Comparison of ENCODE assay signal across 8 cellular contexts in genomic region chr17:48944519-48945260, GRCh38. TPM values are rescaled to one million over a fixed set of nuclear protein-coding genes. Genes with fewer than 3 reads are reported as not detected.
DNase-seq lines count a peak whose midpoint lies in the region; ATAC-seq and FAIRE-seq lines count a peak whose summit lies in the region.

Gene SNF8 (minus strand): TSS chr17:48944842. CDS start chr17:48944734, 108 bp downstream.

- H3K27ac ChIP-seq in right cardiac atrium (ENCODE audit: low read length), result peak within 1 kb of the TSS; percentile 46

- H3K9me3 ChIP-seq in right cardiac atrium (ENCODE audit: control insufficient read depth, low read length), result no peaks in the 10 kb centered on the region

- intact Hi-C loops in T-helper 2 cell treated with Interferon-gamma antibody and Interleukin-4, amounts not matched to agents 100 ng/mL and 5 ng/mL, for 36 hours (cut with micrococcal nuclease), result loop anchor here (1.0 kb wide), 1 partner anchor 36 kb away; the partner anchor contains the start of gene UBE2Z
- intact Hi-C loops in right cardiac atrium (cut with DNase I), result no loop called here

- WGBS in right cardiac atrium, result 3% methylated on average over 55 of the region's 55 CpGs

- FAIRE-seq in urothelium cell line (lab: Jason Lieb, UNC), result peak; percentile 86

- peak within 1 kb of the TSS; percentile 86 for H3K4me3 ChIP-seq in right cardiac atrium (ENCODE audit: low read length)

- H3K4me1 ChIP-seq in right cardiac atrium (ENCODE audit: control insufficient read depth, insufficient read depth, low read length), result peaks cover 2% of the 10 kb centered on the region

- ATAC-seq in GM18498 (IDR thresholded peaks at IDR 0.05; ENCODE audit: unreplicated experiment) (peak; percentile 91), HG02938 (IDR thresholded peaks at IDR 0.05; ENCODE audit: unreplicated experiment) (peak; percentile 73), right cardiac atrium (peak; percentile 98)

- no peaks in the 10 kb centered on the region for H3K27me3 ChIP-seq in right cardiac atrium (ENCODE audit: control insufficient read depth, insufficient read depth)

- peak; percentile 24 for DNase-seq in NCI-H187 treated with DMSO at 0.1 percent for 48 hours (lab: John Stamatoyannopoulos, UW)
- DNase-seq in anterior cingulate cortex (lab: John Stamatoyannopoulos, UW), result peak in 57 of 58 donors; percentile 34 to 95 (median 83)
- peak; percentile 93 to 98 (median 96) for DNase-seq in right cardiac atrium
- peak; percentile 74 for DNase-seq in pulmonary artery endothelial cell (ENCODE audit: low read depth, low spot score)
- peak; percentile 97 for DNase-seq in urothelium cell line (ENCODE audit: low spot score)

RNA-seq across cellular contexts. Expression of gene SNF8, which starts in this region (rescaled TPM):
- total RNA-seq in T-helper 2 cell treated with Interferon-gamma antibody and Interleukin-4, amounts not matched to agents 100 ng/mL and 5 ng/mL, for 36 hours, result 128 and 134 TPM in 2 replicates
- total RNA-seq in right cardiac atrium, result 100 to 1,000 TPM in 2 of 4 donors, 10 to 100 TPM in 2; 83.7 to 120 (median 101) TPM
- polyA plus RNA-seq in right cardiac atrium, result 124 TPM
- 140 and 169 TPM in 2 replicates for total RNA-seq in pulmonary artery endothelial cell

Comparison
In these comparisons a context has a peak if more than half of its experiments do, and no peak if none do; other contexts are left out.
1. Peak in every context shown above with its lines: DNase-seq, ATAC-seq, H3K4me3 ChIP-seq and H3K27ac ChIP-seq.
2. DNase-seq: peak in every context shown above with its lines; median percentile 97 in urothelium cell line; 96 in right cardiac atrium; 83 in anterior cingulate cortex; 74 in pulmonary artery endothelial cell; 24 in NCI-H187 treated with DMSO at 0.1 percent for 48 hours.